In genomic region chr10:44369851-44370250, GRCh38 we compare ENCODE assay signal across 20 cellular contexts. TPM values are rescaled to one million over a fixed set of nuclear protein-coding genes. Genes with fewer than 3 reads are reported as not detected.
DNase-seq lines count a peak whose midpoint lies in the region; ATAC-seq and TF ChIP-seq lines count a peak whose summit lies in the region.
"Had no signal": no experiment of that assay in that cellular context is flagged by ENCODE, and none has a peak within 500 bp of the region (broad histone marks: within the 10 kb centered on the region; RNA-seq: fewer than 3 reads in every experiment).

No MANE protein-coding gene starts in this region.

- H3K18ac ChIP-seq in H9 (ENCODE audit: insufficient read length, low read depth, low read length): no peak overlapping the region

- no peak overlapping the region for H3K4me3 ChIP-seq in body of pancreas
- H3K4me3 ChIP-seq: GM12878 had no signal

- no peak overlapping the region for H3K56ac ChIP-seq in H9 (ENCODE audit: insufficient read length, low read depth, low read length)

- H3K9ac ChIP-seq in H9 (ENCODE audit: extremely low read depth, insufficient read length, low read length): no peak overlapping the region

- H3K23me2 ChIP-seq in H9 (ENCODE audit: insufficient read length, low read depth, low read length, poor library complexity, severe bottlenecking): no peaks in the 10 kb centered on the region

- intact Hi-C loops in body of pancreas (cut with DNase I): no loop called here

- H3K79me1 ChIP-seq in H9 (ENCODE audit: insufficient read depth, low read depth, low read length, poor library complexity, severe bottlenecking): no peaks in the 10 kb centered on the region

- no peak overlapping the region for H2BK5ac ChIP-seq in H9 (ENCODE audit: insufficient read length, low read length)

- no peaks in the 10 kb centered on the region for H3K9me3 ChIP-seq in H9 (ENCODE audit: control insufficient read depth, low read depth, low read length)
- no peaks in the 10 kb centered on the region for H3K9me3 ChIP-seq in body of pancreas

- peaks cover 0 to 3% of the 10 kb centered on the region in 2 donors for H3K36me3 ChIP-seq in body of pancreas (replicated peaks in 1 of 2; ENCODE audit: insufficient read depth in 1 of 2, low read depth in 2 of 2)

- no peak overlapping the region for H2AFZ ChIP-seq in H9 (ENCODE audit: low read length)

- TF ChIP-seq CTCF in H9 (conservative IDR thresholded peaks at IDR 0.05) (no peak), body of pancreas (IDR thresholded peaks at IDR 0.05) (no peak)

- no CpG with 5 or more reads among the region's 1 CpG for WGBS in H9 (ENCODE audit: extremely low coverage, insufficient read length, low lambda C conversion rate)
- 50 to 55% methylated on average over 1 of the region's 1 CpG for WGBS in body of pancreas, 2 donors

- H3T11ph ChIP-seq in H9 (ENCODE audit: low read length): no peak overlapping the region

- H3K36me3 Mint-ChIP-seq in H9 (ENCODE audit: insufficient read depth in 1 of 3, low read depth in 3 of 3): peaks cover 26 to 47% (median 36%) of the 10 kb centered on the region in 3 experiments
- H3K36me3 Mint-ChIP-seq: CD14-positive monocyte had no signal

- H3K79me2 ChIP-seq in H9 (ENCODE audit: insufficient read depth, low read length): no peaks in the 10 kb centered on the region

- no peaks in the 10 kb centered on the region for H4K20me1 ChIP-seq in H9 (ENCODE audit: control insufficient read depth, insufficient read depth, insufficient read length)

- ATAC-seq in body of pancreas: no peak
- ATAC-seq: GM12878 had no signal

- no peak overlapping the region for H2BK15ac ChIP-seq in H9 (ENCODE audit: low read depth, low read length)

- H3K27me3 ChIP-seq in H9 (ENCODE audit: insufficient read depth, low read length) (no peaks in the 10 kb centered on the region), body of pancreas (no peaks in the 10 kb centered on the region)

- H3K4me2 ChIP-seq in H9 (ENCODE audit: insufficient read depth, insufficient read length, low read length): no peak overlapping the region

- H3K27me3 Mint-ChIP-seq in H9 (ENCODE audit: low read depth): peaks cover 25% of the 10 kb centered on the region

- H3K9me3 Mint-ChIP-seq in H9: no peaks in the 10 kb centered on the region; a peak in 1 of 5 replicates

- no peak overlapping the region for H4K91ac ChIP-seq in H9 (ENCODE audit: insufficient read length, low read depth, low read length)

- H3K4ac ChIP-seq in H9 (ENCODE audit: low read depth, low read length): no peak overlapping the region

- H3K14ac ChIP-seq in H9 (ENCODE audit: insufficient read depth, low read length): no peak overlapping the region

- H3K4me1 Mint-ChIP-seq in H9: peaks cover 56 to 59% of the 10 kb centered on the region in 2 experiments

- no peak overlapping the region for H4K5ac ChIP-seq in H9 (ENCODE audit: insufficient read length, low read depth, low read length)

- no peak overlapping the region for H3K4me3 Mint-ChIP-seq in H9
- H3K4me3 Mint-ChIP-seq: CD14-positive monocyte had no signal

- TF ChIP-seq POLR2A in body of pancreas (IDR thresholded peaks at IDR 0.05): no peak

- peak overlapping the region; percentile 88 for H3K27ac ChIP-seq in H9 (ENCODE audit: insufficient read length, low read depth, low read length)
- peak overlapping the region in 3 of 4 donors; percentile 1 to 35 (median 5) for H3K27ac ChIP-seq in body of pancreas

- no peak overlapping the region for H2BK12ac ChIP-seq in H9 (ENCODE audit: insufficient read length, low read depth, low read length)

- H3K4me1 ChIP-seq in H9 (ENCODE audit: insufficient read depth, low read length) (peaks cover 16% of the 10 kb centered on the region; the same call in 1 of the 2 replicates), body of pancreas (peaks cover 20% of the 10 kb centered on the region)

- no peak overlapping the region for H4K8ac ChIP-seq in H9 (replicated peaks; ENCODE audit: insufficient read length, low read depth, low read length)

- no peak overlapping the region for H2AK5ac ChIP-seq in H9 (ENCODE audit: insufficient read length, low read length)

- DNase-seq in AG08395 (ENCODE audit: low spot score): peak; percentile 48
- DNase-seq in H9: no peak
- DNase-seq in body of pancreas: no peak
- peak; percentile 51 for DNase-seq in myocyte (ENCODE audit: low read depth)
- no peak for DNase-seq in dermis blood vessel endothelial cell
- DNase-seq in NCI-H2171 (lab: John Stamatoyannopoulos, UW): no peak
- no peak for DNase-seq in activated CD4-positive, alpha-beta T cell treated with anti-CD3 and anti-CD28 coated beads for 1 hour
- DNase-seq in NCI-H510A (lab: John Stamatoyannopoulos, UW): no peak
- DNase-seq: 8988T, COR-L47, DMS153, KG1, NCI-H1092 treated with DMSO at 0.1 percent for 48 hours, NCI-H187 treated with DMSO at 0.1 percent for 48 hours, NCI-H446 treated with DMSO at 0.1 percent for 48 hours, NCI-H774, SIG-M5 had no signal

- H3K27ac Mint-ChIP-seq in H9: peak overlapping the region in 1 of 3 experiments; percentile 100; a peak in 2 of 7 replicates
- H3K27ac Mint-ChIP-seq: CD14-positive monocyte had no signal

- no peak overlapping the region for H2BK120ac ChIP-seq in H9 (ENCODE audit: low read depth, low read length, poor library complexity, severe bottlenecking)

- H2BK20ac ChIP-seq in H9 (ENCODE audit: low read depth, low read length, poor library complexity, severe bottlenecking): no peak overlapping the region

- H3K23ac ChIP-seq in H9 (ENCODE audit: insufficient read length, low read depth, low read length): no peak overlapping the region

RNA-seq across cellular contexts. Expression of gene CXCL12, which starts 15.0 kb away (rescaled TPM):
- total RNA-seq in H9 (2021): 28.3 and 29.5 TPM in 2 replicates
- 100 to 1,000 TPM in 1 of 2 donors, 10 to 100 TPM in 1; 93.7 to 158 TPM for total RNA-seq in body of pancreas
- 8.1 and 9.1 TPM in 2 replicates for total RNA-seq in myocyte
- polyA plus RNA-seq in myocyte (2012): 7.8 TPM
- total RNA-seq in dermis blood vessel endothelial cell: 2.9 and 5.1 TPM in 2 replicates
- total RNA-seq: MCF 10A had no signal
- polyA plus RNA-seq: CD14-positive monocyte had no signal

Comparison
In these comparisons a context has a peak if more than half of its experiments do, and no peak if none do; other contexts are left out.
1. DNase-seq: peak in AG08395 (single experiment) and myocyte (single experiment); none in H9 (single experiment), body of pancreas (0 of 4), dermis blood vessel endothelial cell (single experiment), NCI-H2171 (single experiment), activated CD4-positive, alpha-beta T cell treated with anti-CD3 and anti-CD28 coated beads for 1 hour (single experiment) and NCI-H510A (single experiment).